In the genomic region with DNA sequence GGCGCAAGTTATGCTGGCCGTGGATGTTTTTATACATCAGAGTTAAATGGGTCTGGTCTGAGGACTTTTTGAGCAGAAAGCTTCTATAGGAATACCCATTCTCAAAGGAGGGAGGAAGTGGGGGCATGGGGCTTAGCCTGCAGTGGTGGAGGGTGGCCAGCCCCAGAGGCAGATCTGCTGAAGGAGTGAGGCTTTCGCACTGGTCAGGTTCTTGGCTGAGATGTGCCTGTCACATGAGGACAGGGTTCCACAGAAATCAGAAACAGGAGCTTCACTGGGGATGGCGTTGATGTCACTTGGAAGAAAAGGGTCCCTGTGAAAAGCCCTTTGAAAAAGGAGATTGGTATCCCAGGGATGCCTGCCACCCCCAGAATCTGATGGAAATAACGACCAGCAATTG, we compare ENCODE assay signal across 15 cellular contexts.
A peak's percentile ranks its signal among the peaks of the same experiment; 100 is the strongest.
DNase-seq lines count a peak whose midpoint lies in the region; ATAC-seq, FAIRE-seq and TF ChIP-seq lines count a peak whose summit lies in the region.
"Had no signal": no experiment of that assay in that cellular context is flagged by ENCODE, and none has a peak within 500 bp of the region (broad histone marks: within the 10 kb centered on the region; RNA-seq: fewer than 3 reads in every experiment).

No MANE protein-coding gene starts in this region.

- in situ Hi-C loops in HepG2 (cut with HindIII; ENCODE audit: extremely low pct_ligation_motif_present, low pct_unique_long_range_greater_than_20kb) = no loop called here

- peaks cover 4% of the 10 kb centered on the region for H3K27me3 Mint-ChIP-seq in nephron progenitor cell (ENCODE audit: low read depth, poor library complexity)
- H3K27me3 Mint-ChIP-seq in type B pancreatic cell = no peaks in the 10 kb centered on the region
- no peaks in the 10 kb centered on the region for H3K27me3 Mint-ChIP-seq in activated CD4-positive, alpha-beta T cell treated with anti-CD3 and anti-CD28 coated beads, Interleukin-2, amount 10 ng/mL, durations not matched to agents 7 days and 5 days
- H3K27me3 Mint-ChIP-seq: CD4-positive, alpha-beta memory T cell had no signal

- H3K36me3 Mint-ChIP-seq in nephron progenitor cell (ENCODE audit: low read depth) (peaks cover 56% of the 10 kb centered on the region), type B pancreatic cell (peaks cover 18% of the 10 kb centered on the region)
- H3K36me3 Mint-ChIP-seq in activated CD4-positive, alpha-beta T cell treated with anti-CD3 and anti-CD28 coated beads, Interleukin-2, amount 10 ng/mL, durations not matched to agents 7 days and 5 days (ENCODE audit: low read depth) = peaks cover 44% of the 10 kb centered on the region

- TF ChIP-seq POLR2A in HepG2 (IDR thresholded peaks at IDR 0.05; ENCODE audit: insufficient read depth in 1 of 2, low read depth in 2 of 2, low read length in 2 of 2) (no peak), right lobe of liver (IDR thresholded peaks at IDR 0.05) (no peak)

- no peak overlapping the region for H3K4me2 ChIP-seq in HepG2 (ENCODE audit: low read depth, low read length)
- H3K4me2 ChIP-seq: A549 had no signal

- H3K27ac ChIP-seq in HepG2 (ENCODE audit: extremely low read length, insufficient read depth, low read length) (no peak overlapping the region), right lobe of liver (no peak overlapping the region)
- H3K27ac ChIP-seq: A549, C4-2B had no signal

- intact Hi-C loops in HepG2 (cut with micrococcal nuclease; ENCODE audit: unreplicated experiment) (no loop called here), right lobe of liver (cut with DNase I) (no loop called here), sciatic nerve (cut with DNase I) (no loop called here)

- POLR2A ChIA-PET in HepG2 (lab: Yijun Ruan, JAX) = no interaction called here
- POLR2A ChIA-PET in activated CD4-positive, alpha-beta T cell treated with anti-CD3 and anti-CD28 coated beads, Interleukin-2, amount 10 ng/mL, durations not matched to agents 7 days and 5 days (lab: Charles Lee) = no interaction called here

- no peaks in the 10 kb centered on the region for H3K79me2 ChIP-seq in HepG2 (ENCODE audit: insufficient read depth, low read length)

- H3K4me1 Mint-ChIP-seq in nephron progenitor cell = peaks cover 20% of the 10 kb centered on the region
- peaks cover under 1% of the 10 kb centered on the region for H3K4me1 Mint-ChIP-seq in type B pancreatic cell (ENCODE audit: unreplicated experiment)
- peaks cover 8% of the 10 kb centered on the region for H3K4me1 Mint-ChIP-seq in activated CD4-positive, alpha-beta T cell treated with anti-CD3 and anti-CD28 coated beads, Interleukin-2, amount 10 ng/mL, durations not matched to agents 7 days and 5 days

- BruUV-seq in HepG2 (replicated peaks; lab: Mats Ljungman, UMichigan) = no TSS peak

- DNase-seq in HepG2 (ENCODE audit: low spot score) (no peak), right lobe of liver (no peak), nephron progenitor cell (no peak), sciatic nerve (ENCODE audit: low spot score) (peak; percentile 31), retina (no peak), type B pancreatic cell (ENCODE audit: extremely low spot score, unreplicated experiment) (no peak)
- no peak for DNase-seq in activated CD4-positive, alpha-beta T cell treated with anti-CD3 and anti-CD28 coated beads, Interleukin-2, amount 10 ng/mL, durations not matched to agents 7 days and 5 days
- DNase-seq: BE2C; CD4-positive, alpha-beta memory T cell; DMS79; GOT3 had no signal

- no peak overlapping the region for H3K4me3 Mint-ChIP-seq in nephron progenitor cell
- H3K4me3 Mint-ChIP-seq in type B pancreatic cell = no peak overlapping the region
- no peak overlapping the region for H3K4me3 Mint-ChIP-seq in activated CD4-positive, alpha-beta T cell treated with anti-CD3 and anti-CD28 coated beads, Interleukin-2, amount 10 ng/mL, durations not matched to agents 7 days and 5 days
- H3K4me3 Mint-ChIP-seq: CD4-positive, alpha-beta memory T cell had no signal

- H4K20me1 ChIP-seq in HepG2 (ENCODE audit: insufficient read depth, low read length) = no peaks in the 10 kb centered on the region

- no peak for FAIRE-seq in HepG2 (lab: Jason Lieb, UNC)
- FAIRE-seq: A549, GM12892 had no signal

- ATAC-seq in HepG2 (no peak), right lobe of liver (no peak), sciatic nerve (no peak)
- ATAC-seq: A549 had no signal

- TF ChIP-seq CTCF in HepG2 (CRISPR knock-in tag; IDR thresholded peaks at IDR 0.05) = no peak
- TF ChIP-seq CTCF in right lobe of liver (IDR thresholded peaks at IDR 0.05) = no peak
- TF ChIP-seq CTCF in nephron progenitor cell (IDR thresholded peaks at IDR 0.05) = no peak
- no peak for TF ChIP-seq CTCF in type B pancreatic cell (conservative IDR thresholded peaks at IDR 0.05)

- H3K36me3 ChIP-seq in HepG2 (replicated peaks in 1 of 2; ENCODE audit: control insufficient read depth in 1 of 2, insufficient read depth in 2 of 2, low read length in 2 of 2) (peaks cover 23 to 49% of the 10 kb centered on the region in 2 experiments; a peak in 4 of 5 replicates), right lobe of liver (peaks cover 0 to 5% (median 0%) of the 10 kb centered on the region in 4 donors)
- H3K36me3 ChIP-seq: BE2C, HAP-1 had no signal

- no peak for TF ChIP-seq RAD21 in HepG2 (CRISPR knock-in tag; IDR thresholded peaks at IDR 0.05)

- TF ChIP-seq EP300 in HepG2 (IDR thresholded peaks at IDR 0.05; ENCODE audit: low read depth in 2 of 2, low read length in 2 of 2) (no peak), HepG2 (CRISPR knock-in tag; IDR thresholded peaks at IDR 0.05; ENCODE audit: borderline replicate concordance) (no peak)

- no peaks in the 10 kb centered on the region for H3K9me3 ChIP-seq in HepG2 (ENCODE audit: low read length)
- H3K9me3 ChIP-seq in right lobe of liver = no peaks in the 10 kb centered on the region
- H3K9me3 ChIP-seq: A549, BE2C, HAP-1 had no signal

- WGBS in HepG2 (ENCODE audit: low lambda C conversion rate) = 94% methylated on average over 5 of the region's 5 CpGs
- 93% methylated on average over 3 of the region's 5 CpGs for WGBS in right lobe of liver (ENCODE audit: insufficient coverage, low coverage, low lambda C conversion rate, missing lambda C conversion rate)

- H2AFZ ChIP-seq in HepG2 (ENCODE audit: low read length) = no peak overlapping the region

- no peaks in the 10 kb centered on the region for H3K9me3 Mint-ChIP-seq in nephron progenitor cell
- H3K9me3 Mint-ChIP-seq in type B pancreatic cell = no peaks in the 10 kb centered on the region
- peaks cover 8% of the 10 kb centered on the region for H3K9me3 Mint-ChIP-seq in activated CD4-positive, alpha-beta T cell treated with anti-CD3 and anti-CD28 coated beads, Interleukin-2, amount 10 ng/mL, durations not matched to agents 7 days and 5 days

- H3K27ac Mint-ChIP-seq in nephron progenitor cell (peak overlapping the region; percentile 86), type B pancreatic cell (no peak overlapping the region)
- H3K27ac Mint-ChIP-seq in activated CD4-positive, alpha-beta T cell treated with anti-CD3 and anti-CD28 coated beads, Interleukin-2, amount 10 ng/mL, durations not matched to agents 7 days and 5 days = no peak overlapping the region

- H3K27me3 ChIP-seq in HepG2 (ENCODE audit: control insufficient read depth in 1 of 2, insufficient read depth in 2 of 2, low read length in 2 of 2) = no peaks in the 10 kb centered on the region
- H3K27me3 ChIP-seq in right lobe of liver = no peaks in the 10 kb centered on the region
- H3K27me3 ChIP-seq: BE2C had no signal

- H3K9ac ChIP-seq in HepG2 (ENCODE audit: insufficient read depth, low read depth, low read length) = no peak overlapping the region

- H3K4me3 ChIP-seq in HepG2 (replicated peaks in 1 of 3; ENCODE audit: insufficient read depth in 1 of 3, low read depth in 2 of 3, low read length in 3 of 3) (no peak overlapping the region), right lobe of liver (no peak overlapping the region)
- H3K4me3 ChIP-seq: A549, HAP-1 had no signal

- H3K4me1 ChIP-seq in HepG2 (ENCODE audit: insufficient read depth, low read length) = no peaks in the 10 kb centered on the region
- H3K4me1 ChIP-seq in right lobe of liver = no peaks in the 10 kb centered on the region
- H3K4me1 ChIP-seq: A549, BE2C, HAP-1 had no signal

- CTCF ChIA-PET in HepG2 (lab: Yijun Ruan, JAX; ENCODE audit: low intra/inter-chr PET ratio, low total read pairs) = no interaction called here
- CTCF ChIA-PET in activated CD4-positive, alpha-beta T cell treated with anti-CD3 and anti-CD28 coated beads, Interleukin-2, amount 10 ng/mL, durations not matched to agents 7 days and 5 days (lab: Charles Lee) = interaction anchor here (1.1 kb wide), 1 partner anchor 8 kb away, joined by 3 read pairs; no protein-coding TSS in a partner anchor

TF ChIP-seq in HepG2, 621 proteins besides CTCF, POLR2A, EP300 and RAD21:
- TF ChIP-seq, protein P1, sequence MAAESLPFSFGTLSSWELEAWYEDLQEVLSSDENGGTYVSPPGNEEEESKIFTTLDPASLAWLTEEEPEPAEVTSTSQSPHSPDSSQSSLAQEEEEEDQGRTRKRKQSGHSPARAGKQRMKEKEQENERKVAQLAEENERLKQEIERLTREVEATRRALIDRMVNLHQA (CRISPR knock-in tag; IDR thresholded peaks at IDR 0.05) = no peak
- TF ChIP-seq ETV5 (CRISPR knock-in tag; IDR thresholded peaks at IDR 0.05; ENCODE audit: borderline replicate concordance) (no peak), RBM22 (optimal IDR thresholded peaks at IDR 0.05; ENCODE audit: low read length) (peak; percentile 76)
TF ChIP-seq in HepG2: peak in this region for 1.
